Comparison of ENCODE assay signal across 25 cellular contexts in the genomic region with DNA sequence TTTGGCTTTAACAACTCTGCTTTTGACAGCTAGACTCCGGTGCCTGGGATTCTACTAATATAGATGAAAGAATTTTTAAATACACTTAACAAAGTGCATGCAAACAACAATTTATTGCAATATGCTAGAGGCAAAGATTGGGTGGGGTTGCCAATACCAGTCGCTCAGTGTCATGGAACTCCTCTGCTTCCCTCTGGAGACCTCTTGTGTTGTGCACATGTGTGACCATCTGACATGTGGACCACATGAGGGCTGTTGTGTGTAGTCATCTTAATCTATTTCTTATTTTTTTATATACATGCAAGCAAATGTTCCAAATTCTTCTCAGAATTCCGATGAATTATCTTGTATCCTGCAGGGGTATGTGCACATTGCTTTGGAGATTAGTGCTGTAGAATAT. TPM values are rescaled to one million over a fixed set of nuclear protein-coding genes. Genes with fewer than 3 reads are reported as not detected.
DNase-seq lines count a peak whose midpoint lies in the region; ATAC-seq and TF ChIP-seq lines count a peak whose summit lies in the region.
"Had no signal": no experiment of that assay in that cellular context is flagged by ENCODE, and none has a peak within 500 bp of the region (broad histone marks: within the 10 kb centered on the region; RNA-seq: fewer than 3 reads in every experiment).

No MANE protein-coding gene starts in this region.

- no peaks in the 10 kb centered on the region for H3K36me3 ChIP-seq in body of pancreas (replicated peaks in 1 of 2; ENCODE audit: insufficient read depth in 1 of 2, low read depth in 2 of 2)
- H3K36me3 ChIP-seq in adrenal gland (replicated peaks in 1 of 2): no peaks in the 10 kb centered on the region
- H3K36me3 ChIP-seq: BE2C, BLaER1 had no signal

- H3K9me3 Mint-ChIP-seq in glutamatergic neuron (ENCODE audit: unreplicated experiment): no peaks in the 10 kb centered on the region
- H3K9me3 Mint-ChIP-seq: CD8-positive, alpha-beta memory T cell had no signal

- H3K27ac ChIP-seq in VCaP: peak overlapping the region; percentile 51
- H3K27ac ChIP-seq in body of pancreas: no peak overlapping the region
- H3K27ac ChIP-seq in adrenal gland: no peak overlapping the region
- H3K27ac ChIP-seq: BLaER1 had no signal

- no peak for ATAC-seq in body of pancreas
- ATAC-seq: GM12878 had no signal

- 82 to 86% methylated on average over 3 of the region's 3 CpGs for WGBS in body of pancreas, 2 donors
- 85 to 95% (median 89%) methylated on average over 3 of the region's 3 CpGs for WGBS in adrenal gland, 4 donors

- H3K4me3 Mint-ChIP-seq in glutamatergic neuron (ENCODE audit: unreplicated experiment): no peak overlapping the region
- H3K4me3 Mint-ChIP-seq: CD14-positive monocyte; CD4-positive, alpha-beta memory T cell; CD4-positive, CD25-positive, alpha-beta regulatory T cell; CD8-positive, alpha-beta memory T cell had no signal

- H3K4me3 ChIP-seq in body of pancreas (no peak overlapping the region), adrenal gland (no peak overlapping the region)
- H3K4me3 ChIP-seq: BLaER1, GM12878 had no signal

- H3K27ac Mint-ChIP-seq in glutamatergic neuron (ENCODE audit: unreplicated experiment): no peak overlapping the region
- H3K27ac Mint-ChIP-seq: CD14-positive monocyte; CD4-positive, alpha-beta memory T cell; CD8-positive, alpha-beta memory T cell had no signal

- H3K4me1 ChIP-seq in body of pancreas: peaks cover 4% of the 10 kb centered on the region
- no peaks in the 10 kb centered on the region for H3K4me1 ChIP-seq in adrenal gland (replicated peaks in 1 of 2)
- H3K4me1 ChIP-seq: BE2C, BLaER1 had no signal

- in situ Hi-C loops in SK-MEL-5 (cut with HindIII; ENCODE audit: low pct_unique_long_range_greater_than_20kb, low sequenced_read_pairs): no loop called here

- H3K27me3 Mint-ChIP-seq in glutamatergic neuron (ENCODE audit: unreplicated experiment): no peaks in the 10 kb centered on the region

- TF ChIP-seq CTCF in VCaP (conservative IDR thresholded peaks at IDR 0.05) (no peak), glutamatergic neuron (IDR thresholded peaks at IDR 0.05; ENCODE audit: partially characterized antibody, unreplicated experiment) (no peak), body of pancreas (IDR thresholded peaks at IDR 0.05) (no peak), adrenal gland (IDR thresholded peaks at IDR 0.05) (no peak)

- intact Hi-C loops in body of pancreas (cut with DNase I): no loop called here
- intact Hi-C loops in adrenal gland (cut with DNase I): no loop called here

- no peaks in the 10 kb centered on the region for H3K36me3 Mint-ChIP-seq in glutamatergic neuron (ENCODE audit: unreplicated experiment)
- H3K36me3 Mint-ChIP-seq: CD14-positive monocyte; CD4-positive, alpha-beta memory T cell; CD4-positive, CD25-positive, alpha-beta regulatory T cell; CD8-positive, alpha-beta memory T cell had no signal

- no peak for TF ChIP-seq POLR2A in body of pancreas (IDR thresholded peaks at IDR 0.05)
- TF ChIP-seq POLR2A in adrenal gland (IDR thresholded peaks at IDR 0.05): no peak

- peaks cover 4% of the 10 kb centered on the region for H3K4me1 Mint-ChIP-seq in glutamatergic neuron (ENCODE audit: low read depth, unreplicated experiment)
- H3K4me1 Mint-ChIP-seq: CD4-positive, alpha-beta memory T cell; CD4-positive, CD25-positive, alpha-beta regulatory T cell; CD8-positive, alpha-beta memory T cell had no signal

- H3K27me3 ChIP-seq in body of pancreas (no peaks in the 10 kb centered on the region), adrenal gland (no peaks in the 10 kb centered on the region)
- H3K27me3 ChIP-seq: BE2C, BLaER1 had no signal

- H3K9me3 ChIP-seq in body of pancreas (no peaks in the 10 kb centered on the region), adrenal gland (replicated peaks in 1 of 3) (no peaks in the 10 kb centered on the region)
- H3K9me3 ChIP-seq: BE2C, BLaER1 had no signal

- peak; percentile 17 for DNase-seq in SK-MEL-5 (ENCODE audit: low read depth, low spot score)
- DNase-seq in glutamatergic neuron: peak; percentile 20
- no peak for DNase-seq in body of pancreas
- no peak for DNase-seq in adrenal gland
- no peak for DNase-seq in dedifferentiated amniotic fluid mesenchymal stem cell (ENCODE audit: extremely low spot score)
- DNase-seq: 8988T; ACHN; BE2C; C1 segment of cervical spinal cord; CD4-positive, alpha-beta memory T cell; CD4-positive, CD25-positive, alpha-beta regulatory T cell; CD8-positive, alpha-beta memory T cell; COR-L47; DMS 273 treated with DMSO at 0.1 percent for 48 hours; DMS153; DMS53; DMS79; DND-41; EL; GDM1 had no signal

RNA-seq across cellular contexts. Expression of a gene that starts 24.2 kb away (rescaled TPM):
- total RNA-seq in SK-MEL-5 (2014; rRNA removed; shearing (Covaris generic)): 34.3 and 37.4 TPM in 2 replicates
- polyA plus RNA-seq in SK-MEL-5 (2015; cell fraction: cytosol; rRNA removed): 17.2 and 21.7 TPM in 2 replicates
- 9.7 and 11.4 TPM in 2 replicates for polyA plus RNA-seq in SK-MEL-5 (2015; cell fraction: nucleus; rRNA removed)
- total RNA-seq in glutamatergic neuron (ENCODE audit: unreplicated experiment) (0.49 TPM), body of pancreas (10 to 100 TPM; 20.1 to 28.3 TPM), adrenal gland (under 1 TPM; 0.06 to 0.74 (median 0.64) TPM)
- 1 to 10 TPM in 2 of 3 donors, under 1 TPM in 1; 0.32 to 1.1 (median 1.1) TPM for polyA plus RNA-seq in adrenal gland
- total RNA-seq: CD4-positive, alpha-beta memory T cell; CD4-positive, CD25-positive, alpha-beta regulatory T cell; G401 had no signal
- polyA plus RNA-seq: CD4-positive, alpha-beta memory T cell; CD4-positive, CD25-positive, alpha-beta regulatory T cell; CD8-positive, alpha-beta memory T cell had no signal

Comparison
In these comparisons a context has a peak if more than half of its experiments do, and no peak if none do; other contexts are left out.
1. DNase-seq: peak in SK-MEL-5 (single experiment) and glutamatergic neuron (single experiment); none in body of pancreas (0 of 4), adrenal gland (0 of 7) and dedifferentiated amniotic fluid mesenchymal stem cell (single experiment).
2. RNA of a gene that starts 24.2 kb away (total RNA-seq): 34.3 to 37.4 TPM in SK-MEL-5 and 20.1 to 28.3 TPM in body of pancreas; 0.06 to 0.74 TPM in adrenal gland and 0.49 TPM in glutamatergic neuron (single experiment); every median in the first group is over 10 times any median in the second.